1 cellular context compared by ENCODE assay signal in the genomic region with DNA sequence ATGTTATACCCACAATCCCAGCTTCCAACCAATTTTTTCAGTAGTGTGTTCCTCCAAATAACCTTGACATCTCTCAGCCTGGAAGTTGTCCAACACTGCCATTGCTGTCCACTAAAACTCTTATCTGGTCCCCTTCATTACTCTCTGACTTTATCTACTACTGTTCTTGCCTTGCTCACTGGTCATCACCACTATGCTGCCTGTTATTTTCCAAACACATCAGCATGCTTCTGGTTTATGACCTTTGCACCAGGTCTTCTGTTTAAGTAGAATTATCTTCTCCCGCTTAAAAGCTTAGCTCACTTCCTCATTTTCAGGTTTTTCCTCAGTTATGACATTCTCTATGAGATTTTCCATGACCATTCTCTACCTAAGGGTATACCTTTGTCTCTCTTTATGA.
TF ChIP-seq lines count a peak whose summit lies in the region.

No MANE protein-coding gene starts in this region.

TF ChIP-seq in K562, 482 proteins besides CTCF, POLR2A, EP300 and RAD21 (continued from another document and continues in another):
- TF ChIP-seq, protein P1, sequence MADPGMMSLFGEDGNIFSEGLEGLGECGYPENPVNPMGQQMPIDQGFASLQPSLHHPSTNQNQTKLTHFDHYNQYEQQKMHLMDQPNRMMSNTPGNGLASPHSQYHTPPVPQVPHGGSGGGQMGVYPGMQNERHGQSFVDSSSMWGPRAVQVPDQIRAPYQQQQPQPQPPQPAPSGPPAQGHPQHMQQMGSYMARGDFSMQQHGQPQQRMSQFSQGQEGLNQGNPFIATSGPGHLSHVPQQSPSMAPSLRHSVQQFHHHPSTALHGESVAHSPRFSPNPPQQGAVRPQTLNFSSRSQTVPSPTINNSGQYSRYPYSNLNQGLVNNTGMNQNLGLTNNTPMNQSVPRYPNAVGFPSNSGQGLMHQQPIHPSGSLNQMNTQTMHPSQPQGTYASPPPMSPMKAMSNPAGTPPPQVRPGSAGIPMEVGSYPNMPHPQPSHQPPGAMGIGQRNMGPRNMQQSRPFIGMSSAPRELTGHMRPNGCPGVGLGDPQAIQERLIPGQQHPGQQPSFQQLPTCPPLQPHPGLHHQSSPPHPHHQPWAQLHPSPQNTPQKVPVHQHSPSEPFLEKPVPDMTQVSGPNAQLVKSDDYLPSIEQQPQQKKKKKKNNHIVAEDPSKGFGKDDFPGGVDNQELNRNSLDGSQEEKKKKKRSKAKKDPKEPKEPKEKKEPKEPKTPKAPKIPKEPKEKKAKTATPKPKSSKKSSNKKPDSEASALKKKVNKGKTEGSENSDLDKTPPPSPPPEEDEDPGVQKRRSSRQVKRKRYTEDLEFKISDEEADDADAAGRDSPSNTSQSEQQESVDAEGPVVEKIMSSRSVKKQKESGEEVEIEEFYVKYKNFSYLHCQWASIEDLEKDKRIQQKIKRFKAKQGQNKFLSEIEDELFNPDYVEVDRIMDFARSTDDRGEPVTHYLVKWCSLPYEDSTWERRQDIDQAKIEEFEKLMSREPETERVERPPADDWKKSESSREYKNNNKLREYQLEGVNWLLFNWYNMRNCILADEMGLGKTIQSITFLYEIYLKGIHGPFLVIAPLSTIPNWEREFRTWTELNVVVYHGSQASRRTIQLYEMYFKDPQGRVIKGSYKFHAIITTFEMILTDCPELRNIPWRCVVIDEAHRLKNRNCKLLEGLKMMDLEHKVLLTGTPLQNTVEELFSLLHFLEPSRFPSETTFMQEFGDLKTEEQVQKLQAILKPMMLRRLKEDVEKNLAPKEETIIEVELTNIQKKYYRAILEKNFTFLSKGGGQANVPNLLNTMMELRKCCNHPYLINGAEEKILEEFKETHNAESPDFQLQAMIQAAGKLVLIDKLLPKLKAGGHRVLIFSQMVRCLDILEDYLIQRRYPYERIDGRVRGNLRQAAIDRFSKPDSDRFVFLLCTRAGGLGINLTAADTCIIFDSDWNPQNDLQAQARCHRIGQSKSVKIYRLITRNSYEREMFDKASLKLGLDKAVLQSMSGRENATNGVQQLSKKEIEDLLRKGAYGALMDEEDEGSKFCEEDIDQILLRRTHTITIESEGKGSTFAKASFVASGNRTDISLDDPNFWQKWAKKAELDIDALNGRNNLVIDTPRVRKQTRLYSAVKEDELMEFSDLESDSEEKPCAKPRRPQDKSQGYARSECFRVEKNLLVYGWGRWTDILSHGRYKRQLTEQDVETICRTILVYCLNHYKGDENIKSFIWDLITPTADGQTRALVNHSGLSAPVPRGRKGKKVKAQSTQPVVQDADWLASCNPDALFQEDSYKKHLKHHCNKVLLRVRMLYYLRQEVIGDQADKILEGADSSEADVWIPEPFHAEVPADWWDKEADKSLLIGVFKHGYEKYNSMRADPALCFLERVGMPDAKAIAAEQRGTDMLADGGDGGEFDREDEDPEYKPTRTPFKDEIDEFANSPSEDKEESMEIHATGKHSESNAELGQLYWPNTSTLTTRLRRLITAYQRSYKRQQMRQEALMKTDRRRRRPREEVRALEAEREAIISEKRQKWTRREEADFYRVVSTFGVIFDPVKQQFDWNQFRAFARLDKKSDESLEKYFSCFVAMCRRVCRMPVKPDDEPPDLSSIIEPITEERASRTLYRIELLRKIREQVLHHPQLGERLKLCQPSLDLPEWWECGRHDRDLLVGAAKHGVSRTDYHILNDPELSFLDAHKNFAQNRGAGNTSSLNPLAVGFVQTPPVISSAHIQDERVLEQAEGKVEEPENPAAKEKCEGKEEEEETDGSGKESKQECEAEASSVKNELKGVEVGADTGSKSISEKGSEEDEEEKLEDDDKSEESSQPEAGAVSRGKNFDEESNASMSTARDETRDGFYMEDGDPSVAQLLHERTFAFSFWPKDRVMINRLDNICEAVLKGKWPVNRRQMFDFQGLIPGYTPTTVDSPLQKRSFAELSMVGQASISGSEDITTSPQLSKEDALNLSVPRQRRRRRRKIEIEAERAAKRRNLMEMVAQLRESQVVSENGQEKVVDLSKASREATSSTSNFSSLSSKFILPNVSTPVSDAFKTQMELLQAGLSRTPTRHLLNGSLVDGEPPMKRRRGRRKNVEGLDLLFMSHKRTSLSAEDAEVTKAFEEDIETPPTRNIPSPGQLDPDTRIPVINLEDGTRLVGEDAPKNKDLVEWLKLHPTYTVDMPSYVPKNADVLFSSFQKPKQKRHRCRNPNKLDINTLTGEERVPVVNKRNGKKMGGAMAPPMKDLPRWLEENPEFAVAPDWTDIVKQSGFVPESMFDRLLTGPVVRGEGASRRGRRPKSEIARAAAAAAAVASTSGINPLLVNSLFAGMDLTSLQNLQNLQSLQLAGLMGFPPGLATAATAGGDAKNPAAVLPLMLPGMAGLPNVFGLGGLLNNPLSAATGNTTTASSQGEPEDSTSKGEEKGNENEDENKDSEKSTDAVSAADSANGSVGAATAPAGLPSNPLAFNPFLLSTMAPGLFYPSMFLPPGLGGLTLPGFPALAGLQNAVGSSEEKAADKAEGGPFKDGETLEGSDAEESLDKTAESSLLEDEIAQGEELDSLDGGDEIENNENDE (IDR thresholded peaks at IDR 0.05; ENCODE audit: low read depth, low read length), result no peak
- no peak for TF ChIP-seq GABPA (tag; conservative IDR thresholded peaks at IDR 0.05; ENCODE audit: low read depth)
- TF ChIP-seq STAT5A (IDR thresholded peaks at IDR 0.05; ENCODE audit: borderline replicate concordance, low read length), result peak; percentile 68
- TF ChIP-seq ELF4 (CRISPR knock-in tag; IDR thresholded peaks at IDR 0.05), result peak; percentile 40; the same call in 1 of the 2 replicates
- TF ChIP-seq CBX1 (IDR thresholded peaks at IDR 0.05; ENCODE audit: low read depth), result no peak
- TF ChIP-seq, protein P2, sequence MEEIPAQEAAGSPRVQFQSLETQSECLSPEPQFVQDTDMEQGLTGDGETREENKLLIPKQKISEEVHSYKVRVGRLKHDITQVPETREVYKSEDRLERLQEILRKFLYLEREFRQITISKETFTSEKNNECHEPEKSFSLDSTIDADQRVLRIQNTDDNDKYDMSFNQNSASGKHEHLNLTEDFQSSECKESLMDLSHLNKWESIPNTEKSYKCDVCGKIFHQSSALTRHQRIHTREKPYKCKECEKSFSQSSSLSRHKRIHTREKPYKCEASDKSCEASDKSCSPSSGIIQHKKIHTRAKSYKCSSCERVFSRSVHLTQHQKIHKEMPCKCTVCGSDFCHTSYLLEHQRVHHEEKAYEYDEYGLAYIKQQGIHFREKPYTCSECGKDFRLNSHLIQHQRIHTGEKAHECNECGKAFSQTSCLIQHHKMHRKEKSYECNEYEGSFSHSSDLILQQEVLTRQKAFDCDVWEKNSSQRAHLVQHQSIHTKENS (CRISPR knock-in tag; IDR thresholded peaks at IDR 0.05), result no peak
- TF ChIP-seq ZNF165 (CRISPR knock-in tag; IDR thresholded peaks at IDR 0.05; ENCODE audit: borderline replicate concordance), result no peak
- no peak for TF ChIP-seq COPS2 (conservative IDR thresholded peaks at IDR 0.05)
- no peak for TF ChIP-seq GABPB1 (CRISPR knock-in tag; IDR thresholded peaks at IDR 0.05)
- TF ChIP-seq, protein P3, sequence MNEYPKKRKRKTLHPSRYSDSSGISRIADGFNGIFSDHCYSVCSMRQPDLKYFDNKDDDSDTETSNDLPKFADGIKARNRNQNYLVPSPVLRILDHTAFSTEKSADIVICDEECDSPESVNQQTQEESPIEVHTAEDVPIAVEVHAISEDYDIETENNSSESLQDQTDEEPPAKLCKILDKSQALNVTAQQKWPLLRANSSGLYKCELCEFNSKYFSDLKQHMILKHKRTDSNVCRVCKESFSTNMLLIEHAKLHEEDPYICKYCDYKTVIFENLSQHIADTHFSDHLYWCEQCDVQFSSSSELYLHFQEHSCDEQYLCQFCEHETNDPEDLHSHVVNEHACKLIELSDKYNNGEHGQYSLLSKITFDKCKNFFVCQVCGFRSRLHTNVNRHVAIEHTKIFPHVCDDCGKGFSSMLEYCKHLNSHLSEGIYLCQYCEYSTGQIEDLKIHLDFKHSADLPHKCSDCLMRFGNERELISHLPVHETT (CRISPR knock-in tag; conservative IDR thresholded peaks at IDR 0.05 in 1 of 2, IDR thresholded peaks at IDR 0.05 in 1 of 2), result 0 out of 4 replicates have a peak, but pooled peaks of 1 of the 2 experiments have one; percentile 19
- no peak for TF ChIP-seq SAP30 (IDR thresholded peaks at IDR 0.05; ENCODE audit: borderline replicate concordance, insufficient read depth, low read depth, low read length, poor library complexity, severe bottlenecking)
- TF ChIP-seq, protein P4, sequence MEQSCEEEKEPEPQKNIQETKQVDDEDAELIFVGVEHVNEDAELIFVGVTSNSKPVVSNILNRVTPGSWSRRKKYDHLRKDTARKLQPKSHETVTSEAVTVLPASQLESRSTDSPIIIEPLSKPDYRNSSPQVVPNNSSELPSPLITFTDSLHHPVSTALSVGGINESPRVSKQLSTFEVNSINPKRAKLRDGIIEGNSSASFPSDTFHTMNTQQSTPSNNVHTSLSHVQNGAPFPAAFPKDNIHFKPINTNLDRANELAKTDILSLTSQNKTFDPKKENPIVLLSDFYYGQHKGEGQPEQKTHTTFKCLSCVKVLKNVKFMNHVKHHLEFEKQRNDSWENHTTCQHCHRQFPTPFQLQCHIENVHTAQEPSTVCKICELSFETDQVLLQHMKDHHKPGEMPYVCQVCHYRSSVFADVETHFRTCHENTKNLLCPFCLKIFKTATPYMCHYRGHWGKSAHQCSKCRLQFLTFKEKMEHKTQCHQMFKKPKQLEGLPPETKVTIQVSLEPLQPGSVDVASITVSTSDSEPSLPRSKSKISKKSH (CRISPR knock-in tag; IDR thresholded peaks at IDR 0.05), result no peak
- TF ChIP-seq, protein P5, sequence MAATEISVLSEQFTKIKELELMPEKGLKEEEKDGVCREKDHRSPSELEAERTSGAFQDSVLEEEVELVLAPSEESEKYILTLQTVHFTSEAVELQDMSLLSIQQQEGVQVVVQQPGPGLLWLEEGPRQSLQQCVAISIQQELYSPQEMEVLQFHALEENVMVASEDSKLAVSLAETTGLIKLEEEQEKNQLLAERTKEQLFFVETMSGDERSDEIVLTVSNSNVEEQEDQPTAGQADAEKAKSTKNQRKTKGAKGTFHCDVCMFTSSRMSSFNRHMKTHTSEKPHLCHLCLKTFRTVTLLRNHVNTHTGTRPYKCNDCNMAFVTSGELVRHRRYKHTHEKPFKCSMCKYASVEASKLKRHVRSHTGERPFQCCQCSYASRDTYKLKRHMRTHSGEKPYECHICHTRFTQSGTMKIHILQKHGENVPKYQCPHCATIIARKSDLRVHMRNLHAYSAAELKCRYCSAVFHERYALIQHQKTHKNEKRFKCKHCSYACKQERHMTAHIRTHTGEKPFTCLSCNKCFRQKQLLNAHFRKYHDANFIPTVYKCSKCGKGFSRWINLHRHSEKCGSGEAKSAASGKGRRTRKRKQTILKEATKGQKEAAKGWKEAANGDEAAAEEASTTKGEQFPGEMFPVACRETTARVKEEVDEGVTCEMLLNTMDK (IDR thresholded peaks at IDR 0.05; ENCODE audit: borderline replicate concordance, insufficient read depth, low read depth, low read length, poor library complexity, severe bottlenecking), result no peak
- TF ChIP-seq, protein P6, sequence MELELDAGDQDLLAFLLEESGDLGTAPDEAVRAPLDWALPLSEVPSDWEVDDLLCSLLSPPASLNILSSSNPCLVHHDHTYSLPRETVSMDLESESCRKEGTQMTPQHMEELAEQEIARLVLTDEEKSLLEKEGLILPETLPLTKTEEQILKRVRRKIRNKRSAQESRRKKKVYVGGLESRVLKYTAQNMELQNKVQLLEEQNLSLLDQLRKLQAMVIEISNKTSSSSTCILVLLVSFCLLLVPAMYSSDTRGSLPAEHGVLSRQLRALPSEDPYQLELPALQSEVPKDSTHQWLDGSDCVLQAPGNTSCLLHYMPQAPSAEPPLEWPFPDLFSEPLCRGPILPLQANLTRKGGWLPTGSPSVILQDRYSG (tag; conservative IDR thresholded peaks at IDR 0.05; ENCODE audit: low read depth), result no peak
- TF ChIP-seq, protein P7, sequence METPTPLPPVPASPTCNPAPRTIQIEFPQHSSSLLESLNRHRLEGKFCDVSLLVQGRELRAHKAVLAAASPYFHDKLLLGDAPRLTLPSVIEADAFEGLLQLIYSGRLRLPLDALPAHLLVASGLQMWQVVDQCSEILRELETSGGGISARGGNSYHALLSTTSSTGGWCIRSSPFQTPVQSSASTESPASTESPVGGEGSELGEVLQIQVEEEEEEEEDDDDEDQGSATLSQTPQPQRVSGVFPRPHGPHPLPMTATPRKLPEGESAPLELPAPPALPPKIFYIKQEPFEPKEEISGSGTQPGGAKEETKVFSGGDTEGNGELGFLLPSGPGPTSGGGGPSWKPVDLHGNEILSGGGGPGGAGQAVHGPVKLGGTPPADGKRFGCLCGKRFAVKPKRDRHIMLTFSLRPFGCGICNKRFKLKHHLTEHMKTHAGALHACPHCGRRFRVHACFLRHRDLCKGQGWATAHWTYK (CRISPR knock-in tag; IDR thresholded peaks at IDR 0.05), result no peak
- peak; percentile 96 for TF ChIP-seq ARID1B (IDR thresholded peaks at IDR 0.05)
- 0 out of 2 replicates have a peak, but pooled peaks have one; percentile 56 for TF ChIP-seq PHB2 (IDR thresholded peaks at IDR 0.05; ENCODE audit: low read depth)
- no peak for TF ChIP-seq ZNF253 (CRISPR knock-in tag; conservative IDR thresholded peaks at IDR 0.05)
- TF ChIP-seq ZNF589 (CRISPR knock-in tag; IDR thresholded peaks at IDR 0.05; ENCODE audit: low read depth), result no peak
- 0 out of 2 replicates have a peak, but pooled peaks have one; percentile 30 for TF ChIP-seq MBD2 (IDR thresholded peaks at IDR 0.05; ENCODE audit: borderline replicate concordance, low read depth)
- no peak for TF ChIP-seq SLC30A9 (CRISPR knock-in tag; IDR thresholded peaks at IDR 0.05)
- TF ChIP-seq KDM1A (IDR thresholded peaks at IDR 0.05), result peak; percentile 87 to 94
- TF ChIP-seq ZNF146 (CRISPR knock-in tag; IDR thresholded peaks at IDR 0.05; ENCODE audit: unreplicated experiment), result no peak
- TF ChIP-seq YY1 (IDR thresholded peaks at IDR 0.05; ENCODE audit: borderline replicate concordance in 1 of 3, control insufficient read depth in 1 of 3, extremely low read depth in 1 of 3, insufficient read depth in 3 of 3, insufficient read length in 1 of 3, insufficient replicate concordance in 2 of 3, low read depth in 1 of 3, low read length in 2 of 3), result no peak
- TF ChIP-seq, protein P8, sequence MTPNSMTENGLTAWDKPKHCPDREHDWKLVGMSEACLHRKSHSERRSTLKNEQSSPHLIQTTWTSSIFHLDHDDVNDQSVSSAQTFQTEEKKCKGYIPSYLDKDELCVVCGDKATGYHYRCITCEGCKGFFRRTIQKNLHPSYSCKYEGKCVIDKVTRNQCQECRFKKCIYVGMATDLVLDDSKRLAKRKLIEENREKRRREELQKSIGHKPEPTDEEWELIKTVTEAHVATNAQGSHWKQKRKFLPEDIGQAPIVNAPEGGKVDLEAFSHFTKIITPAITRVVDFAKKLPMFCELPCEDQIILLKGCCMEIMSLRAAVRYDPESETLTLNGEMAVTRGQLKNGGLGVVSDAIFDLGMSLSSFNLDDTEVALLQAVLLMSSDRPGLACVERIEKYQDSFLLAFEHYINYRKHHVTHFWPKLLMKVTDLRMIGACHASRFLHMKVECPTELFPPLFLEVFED (CRISPR knock-in tag; conservative IDR thresholded peaks at IDR 0.05), result no peak
- TF ChIP-seq SAFB2 (IDR thresholded peaks at IDR 0.05; ENCODE audit: borderline replicate concordance, low read depth, low read length, severe bottlenecking), result no peak
- TF ChIP-seq MAFK (IDR thresholded peaks at IDR 0.05; ENCODE audit: low read length), result no peak
- peak; percentile 59; the same call in 1 of the 2 replicates for TF ChIP-seq TRIM28 (IDR thresholded peaks at IDR 0.05)
- TF ChIP-seq ZNF232 (CRISPR knock-in tag; IDR thresholded peaks at IDR 0.05), result no peak
- TF ChIP-seq TAL1 (IDR thresholded peaks at IDR 0.05), result peak; percentile 89
